Comparison of ENCODE assay signal across 14 cellular contexts in the genomic region with DNA sequence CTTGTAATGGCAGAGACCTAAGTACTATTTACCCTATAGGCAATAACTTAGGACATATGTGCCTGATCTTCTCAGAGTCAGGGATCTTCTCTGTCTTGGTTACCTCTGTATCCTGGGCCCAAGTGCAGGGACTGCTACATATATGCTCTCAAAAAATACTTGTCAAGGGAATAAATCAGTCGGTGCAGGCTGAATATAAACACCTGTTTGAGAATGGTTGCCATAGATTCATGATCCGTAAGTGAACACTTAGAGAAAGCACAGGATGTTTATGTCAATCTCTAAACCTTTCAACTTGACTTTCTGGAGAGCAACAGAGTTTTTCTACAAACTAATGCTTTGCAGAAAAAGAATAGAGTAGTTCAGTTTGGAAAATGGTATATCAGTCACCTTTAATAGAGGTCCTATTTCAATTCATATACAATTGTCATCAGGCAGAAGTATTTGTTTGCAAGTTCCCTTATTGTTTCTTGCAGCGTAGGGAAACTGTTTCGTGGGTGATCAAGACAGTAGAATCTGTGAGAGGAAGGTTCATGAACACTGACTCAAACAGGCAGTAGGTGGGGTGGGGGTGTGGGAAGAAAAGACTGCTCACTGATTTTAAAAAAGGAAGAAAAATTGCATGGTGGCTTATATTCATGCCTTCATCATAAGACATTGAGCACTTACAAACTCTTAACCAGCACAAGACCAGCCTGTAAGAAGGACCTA. TPM values are rescaled to one million over a fixed set of nuclear protein-coding genes. Genes with fewer than 3 reads are reported as not detected.
DNase-seq lines count a peak whose midpoint lies in the region; ATAC-seq lines count a peak whose summit lies in the region.
"Had no signal": no experiment of that assay in that cellular context is flagged by ENCODE, and none has a peak within 500 bp of the region (broad histone marks: within the 10 kb centered on the region; RNA-seq: fewer than 3 reads in every experiment).

No MANE protein-coding gene starts in this region.

- intact Hi-C loops in activated CD4-positive, alpha-beta memory T cell treated with anti-CD3 and anti-CD28 coated beads for 36 hours (cut with micrococcal nuclease), result loop anchor here (10.0 kb wide), 2 partner anchors 337 to 817 kb away; no protein-coding TSS in a partner anchor

- no peaks in the 10 kb centered on the region for H3K36me3 Mint-ChIP-seq in activated CD4-positive, alpha-beta memory T cell treated with anti-CD3 and anti-CD28 coated beads for 36 hours
- H3K36me3 Mint-ChIP-seq: naive B cell, type B pancreatic cell had no signal

- CTCF ChIA-PET in activated CD4-positive, alpha-beta memory T cell treated with anti-CD3 and anti-CD28 coated beads for 36 hours (lab: Charles Lee), result no interaction called here

- peak overlapping the region; percentile 1 for H3K27ac Mint-ChIP-seq in activated CD4-positive, alpha-beta memory T cell treated with anti-CD3 and anti-CD28 coated beads for 36 hours
- H3K27ac Mint-ChIP-seq: naive B cell, type B pancreatic cell had no signal

- POLR2A ChIA-PET in activated CD4-positive, alpha-beta memory T cell treated with anti-CD3 and anti-CD28 coated beads for 36 hours (lab: Charles Lee), result no interaction called here

- peak; percentile 43 for ATAC-seq in GM21723 (IDR thresholded peaks at IDR 0.05; ENCODE audit: unreplicated experiment)

- H3K4me3 Mint-ChIP-seq in activated CD4-positive, alpha-beta memory T cell treated with anti-CD3 and anti-CD28 coated beads for 36 hours, result no peak overlapping the region
- H3K4me3 Mint-ChIP-seq: type B pancreatic cell had no signal

- H3K4me1 Mint-ChIP-seq in activated CD4-positive, alpha-beta memory T cell treated with anti-CD3 and anti-CD28 coated beads for 36 hours (ENCODE audit: low read depth), result peaks cover 26% of the 10 kb centered on the region

- DNase-seq in activated T-cell treated with anti-CD3 and anti-CD28 coated beads for 4 hours (peak; percentile 29), NCI-H2107 (lab: John Stamatoyannopoulos, UW) (no peak), NCI-H446 (lab: John Stamatoyannopoulos, UW) (no peak), dedifferentiated amniotic fluid mesenchymal stem cell (ENCODE audit: extremely low spot score) (no peak)
- no peak for DNase-seq in activated T-cell treated with anti-CD3 and anti-CD28 coated beads, Interleukin-2, amount 50 U/mL, for 48 hours
- peak; percentile 44 for DNase-seq in activated CD4-positive, alpha-beta memory T cell treated with anti-CD3 and anti-CD28 coated beads for 36 hours
- DNase-seq in stimulated activated CD4-positive, alpha-beta T cell treated with anti-CD3 and anti-CD28 coated beads, Interleukin-2, amount 100 ng/mL, for 4 hours (ENCODE audit: low read depth), result peak; percentile 31
- DNase-seq: amniotic stem cell; cerebellar nuclear complex; gastrocnemius medialis; naive B cell; stimulated activated CD8-positive, alpha-beta memory T cell treated with anti-CD3 and anti-CD28 coated beads, Interleukin-4, amount 100 ng/mL, for 48 hours had no signal

- H3K27me3 Mint-ChIP-seq in activated CD4-positive, alpha-beta memory T cell treated with anti-CD3 and anti-CD28 coated beads for 36 hours, result no peaks in the 10 kb centered on the region
- H3K27me3 Mint-ChIP-seq: naive B cell, type B pancreatic cell had no signal

- no peaks in the 10 kb centered on the region for H3K9me3 Mint-ChIP-seq in activated CD4-positive, alpha-beta memory T cell treated with anti-CD3 and anti-CD28 coated beads for 36 hours
- H3K9me3 Mint-ChIP-seq: type B pancreatic cell had no signal

RNA-seq across cellular contexts. Expression of a gene that starts 6.0 kb away (rescaled TPM):
- 100 to 1,000 TPM; 177 TPM for total RNA-seq in activated CD4-positive, alpha-beta memory T cell treated with anti-CD3 and anti-CD28 coated beads for 36 hours

RNA-seq across cellular contexts. Expression of a gene that starts 19.6 kb away (rescaled TPM):
- 10 to 100 TPM; 65.0 to 67.6 TPM for total RNA-seq in activated CD4-positive, alpha-beta memory T cell treated with anti-CD3 and anti-CD28 coated beads for 36 hours

Comparison
In these comparisons a context has a peak if more than half of its experiments do, and no peak if none do; other contexts are left out.
1. DNase-seq: peak in activated T-cell treated with anti-CD3 and anti-CD28 coated beads for 4 hours (single experiment), activated CD4-positive, alpha-beta memory T cell treated with anti-CD3 and anti-CD28 coated beads for 36 hours (single experiment) and stimulated activated CD4-positive, alpha-beta T cell treated with anti-CD3 and anti-CD28 coated beads, Interleukin-2, amount 100 ng/mL, for 4 hours (single experiment); none in activated T-cell treated with anti-CD3 and anti-CD28 coated beads, Interleukin-2, amount 50 U/mL, for 48 hours (0 of 2), NCI-H2107 (single experiment), NCI-H446 (0 of 2) and dedifferentiated amniotic fluid mesenchymal stem cell (single experiment).